1 cellular context compared by ENCODE assay signal in the genomic region with DNA sequence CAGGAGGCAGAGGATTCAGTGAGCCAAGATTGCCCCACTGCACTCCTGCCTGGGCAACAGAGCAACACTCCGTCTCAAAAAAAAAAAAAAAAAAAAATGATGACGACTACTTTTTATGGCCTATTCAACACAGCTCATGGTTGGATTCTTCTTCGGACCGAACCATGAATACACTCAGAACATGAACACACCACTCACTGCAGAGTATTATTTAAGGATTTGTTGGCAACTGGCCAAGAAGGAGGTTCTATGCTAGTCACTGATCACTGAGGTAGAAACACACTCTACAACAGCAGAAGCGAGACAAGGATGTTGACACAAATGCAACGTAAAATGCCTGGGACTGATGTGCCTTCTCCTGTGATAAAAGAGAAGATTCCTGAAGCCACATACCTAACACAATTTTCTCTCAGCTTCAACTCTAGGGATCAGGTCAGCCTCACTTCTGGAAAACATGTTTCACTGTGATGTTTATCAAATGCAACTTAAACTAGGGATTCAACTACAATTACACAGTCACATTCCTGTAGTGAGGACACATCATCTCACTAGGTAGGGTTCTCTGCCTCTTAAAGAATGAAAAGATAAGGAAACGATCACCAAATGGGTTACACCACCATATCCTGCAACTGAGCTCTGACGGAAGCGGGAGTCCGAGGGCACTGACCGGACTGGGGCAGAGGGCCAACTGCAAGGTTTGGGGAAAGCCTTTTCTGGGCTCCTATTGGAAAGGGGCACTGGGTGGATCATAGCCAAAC.
TF ChIP-seq lines count a peak whose summit lies in the region.

No MANE protein-coding gene starts in this region.

TF ChIP-seq in GM23338, 12 proteins besides CTCF, POLR2A, EP300 and RAD21:
- TF ChIP-seq EZH2 (IDR thresholded peaks at IDR 0.05; ENCODE audit: low read depth, unreplicated experiment), result no peak
- TF ChIP-seq CREB1 (CRISPR knock-in tag; IDR thresholded peaks at IDR 0.05; ENCODE audit: low read depth), result no peak
- TF ChIP-seq EZH2phosphoT487 (IDR thresholded peaks at IDR 0.05; ENCODE audit: unreplicated experiment), result no peak
- no peak for TF ChIP-seq POLR2AphosphoS5 (IDR thresholded peaks at IDR 0.05; ENCODE audit: low read depth)
- no peak for TF ChIP-seq NANOG (IDR thresholded peaks at IDR 0.05; ENCODE audit: borderline replicate concordance)
- no peak for TF ChIP-seq JUNB (IDR thresholded peaks at IDR 0.05; ENCODE audit: unreplicated experiment)
- no peak for TF ChIP-seq ZNF114 (CRISPR knock-in tag; IDR thresholded peaks at IDR 0.05)
- TF ChIP-seq, protein P1, sequence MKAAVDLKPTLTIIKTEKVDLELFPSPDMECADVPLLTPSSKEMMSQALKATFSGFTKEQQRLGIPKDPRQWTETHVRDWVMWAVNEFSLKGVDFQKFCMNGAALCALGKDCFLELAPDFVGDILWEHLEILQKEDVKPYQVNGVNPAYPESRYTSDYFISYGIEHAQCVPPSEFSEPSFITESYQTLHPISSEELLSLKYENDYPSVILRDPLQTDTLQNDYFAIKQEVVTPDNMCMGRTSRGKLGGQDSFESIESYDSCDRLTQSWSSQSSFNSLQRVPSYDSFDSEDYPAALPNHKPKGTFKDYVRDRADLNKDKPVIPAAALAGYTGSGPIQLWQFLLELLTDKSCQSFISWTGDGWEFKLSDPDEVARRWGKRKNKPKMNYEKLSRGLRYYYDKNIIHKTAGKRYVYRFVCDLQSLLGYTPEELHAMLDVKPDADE (IDR thresholded peaks at IDR 0.05), result no peak
- TF ChIP-seq ZNF331 (CRISPR knock-in tag; IDR thresholded peaks at IDR 0.05; ENCODE audit: low read depth), result no peak
- TF ChIP-seq, protein P2, sequence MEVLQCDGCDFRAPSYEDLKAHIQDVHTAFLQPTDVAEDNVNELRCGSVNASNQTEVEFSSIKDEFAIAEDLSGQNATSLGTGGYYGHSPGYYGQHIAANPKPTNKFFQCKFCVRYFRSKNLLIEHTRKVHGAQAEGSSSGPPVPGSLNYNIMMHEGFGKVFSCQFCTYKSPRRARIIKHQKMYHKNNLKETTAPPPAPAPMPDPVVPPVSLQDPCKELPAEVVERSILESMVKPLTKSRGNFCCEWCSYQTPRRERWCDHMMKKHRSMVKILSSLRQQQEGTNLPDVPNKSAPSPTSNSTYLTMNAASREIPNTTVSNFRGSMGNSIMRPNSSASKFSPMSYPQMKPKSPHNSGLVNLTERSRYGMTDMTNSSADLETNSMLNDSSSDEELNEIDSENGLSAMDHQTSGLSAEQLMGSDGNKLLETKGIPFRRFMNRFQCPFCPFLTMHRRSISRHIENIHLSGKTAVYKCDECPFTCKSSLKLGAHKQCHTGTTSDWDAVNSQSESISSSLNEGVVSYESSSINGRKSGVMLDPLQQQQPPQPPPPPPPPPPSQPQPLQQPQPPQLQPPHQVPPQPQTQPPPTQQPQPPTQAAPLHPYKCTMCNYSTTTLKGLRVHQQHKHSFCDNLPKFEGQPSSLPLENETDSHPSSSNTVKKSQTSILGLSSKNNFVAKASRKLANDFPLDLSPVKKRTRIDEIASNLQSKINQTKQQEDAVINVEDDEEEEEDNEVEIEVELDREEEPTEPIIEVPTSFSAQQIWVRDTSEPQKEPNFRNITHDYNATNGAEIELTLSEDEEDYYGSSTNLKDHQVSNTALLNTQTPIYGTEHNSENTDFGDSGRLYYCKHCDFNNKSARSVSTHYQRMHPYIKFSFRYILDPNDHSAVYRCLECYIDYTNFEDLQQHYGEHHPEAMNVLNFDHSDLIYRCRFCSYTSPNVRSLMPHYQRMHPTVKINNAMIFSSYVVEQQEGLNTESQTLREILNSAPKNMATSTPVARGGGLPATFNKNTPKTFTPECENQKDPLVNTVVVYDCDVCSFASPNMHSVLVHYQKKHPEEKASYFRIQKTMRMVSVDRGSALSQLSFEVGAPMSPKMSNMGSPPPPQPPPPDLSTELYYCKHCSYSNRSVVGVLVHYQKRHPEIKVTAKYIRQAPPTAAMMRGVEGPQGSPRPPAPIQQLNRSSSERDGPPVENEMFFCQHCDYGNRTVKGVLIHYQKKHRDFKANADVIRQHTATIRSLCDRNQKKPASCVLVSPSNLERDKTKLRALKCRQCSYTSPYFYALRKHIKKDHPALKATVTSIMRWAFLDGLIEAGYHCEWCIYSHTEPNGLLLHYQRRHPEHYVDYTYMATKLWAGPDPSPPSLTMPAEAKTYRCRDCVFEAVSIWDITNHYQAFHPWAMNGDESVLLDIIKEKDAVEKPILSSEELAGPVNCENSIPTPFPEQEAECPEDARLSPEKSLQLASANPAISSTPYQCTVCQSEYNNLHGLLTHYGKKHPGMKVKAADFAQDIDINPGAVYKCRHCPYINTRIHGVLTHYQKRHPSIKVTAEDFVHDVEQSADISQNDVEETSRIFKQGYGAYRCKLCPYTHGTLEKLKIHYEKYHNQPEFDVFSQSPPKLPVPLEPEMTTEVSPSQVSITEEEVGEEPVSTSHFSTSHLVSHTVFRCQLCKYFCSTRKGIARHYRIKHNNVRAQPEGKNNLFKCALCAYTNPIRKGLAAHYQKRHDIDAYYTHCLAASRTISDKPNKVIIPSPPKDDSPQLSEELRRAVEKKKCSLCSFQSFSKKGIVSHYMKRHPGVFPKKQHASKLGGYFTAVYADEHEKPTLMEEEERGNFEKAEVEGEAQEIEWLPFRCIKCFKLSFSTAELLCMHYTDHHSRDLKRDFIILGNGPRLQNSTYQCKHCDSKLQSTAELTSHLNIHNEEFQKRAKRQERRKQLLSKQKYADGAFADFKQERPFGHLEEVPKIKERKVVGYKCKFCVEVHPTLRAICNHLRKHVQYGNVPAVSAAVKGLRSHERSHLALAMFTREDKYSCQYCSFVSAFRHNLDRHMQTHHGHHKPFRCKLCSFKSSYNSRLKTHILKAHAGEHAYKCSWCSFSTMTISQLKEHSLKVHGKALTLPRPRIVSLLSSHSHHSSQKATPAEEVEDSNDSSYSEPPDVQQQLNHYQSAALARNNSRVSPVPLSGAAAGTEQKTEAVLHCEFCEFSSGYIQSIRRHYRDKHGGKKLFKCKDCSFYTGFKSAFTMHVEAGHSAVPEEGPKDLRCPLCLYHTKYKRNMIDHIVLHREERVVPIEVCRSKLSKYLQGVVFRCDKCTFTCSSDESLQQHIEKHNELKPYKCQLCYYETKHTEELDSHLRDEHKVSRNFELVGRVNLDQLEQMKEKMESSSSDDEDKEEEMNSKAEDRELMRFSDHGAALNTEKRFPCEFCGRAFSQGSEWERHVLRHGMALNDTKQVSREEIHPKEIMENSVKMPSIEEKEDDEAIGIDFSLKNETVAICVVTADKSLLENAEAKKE (CRISPR knock-in tag; IDR thresholded peaks at IDR 0.05), result no peak
- TF ChIP-seq REST (IDR thresholded peaks at IDR 0.05; ENCODE audit: unreplicated experiment), result no peak
- TF ChIP-seq STAT1 (IDR thresholded peaks at IDR 0.05; ENCODE audit: unreplicated experiment), result no peak
